Comparison of ENCODE assay signal across 1 cellular context in the genomic region with DNA sequence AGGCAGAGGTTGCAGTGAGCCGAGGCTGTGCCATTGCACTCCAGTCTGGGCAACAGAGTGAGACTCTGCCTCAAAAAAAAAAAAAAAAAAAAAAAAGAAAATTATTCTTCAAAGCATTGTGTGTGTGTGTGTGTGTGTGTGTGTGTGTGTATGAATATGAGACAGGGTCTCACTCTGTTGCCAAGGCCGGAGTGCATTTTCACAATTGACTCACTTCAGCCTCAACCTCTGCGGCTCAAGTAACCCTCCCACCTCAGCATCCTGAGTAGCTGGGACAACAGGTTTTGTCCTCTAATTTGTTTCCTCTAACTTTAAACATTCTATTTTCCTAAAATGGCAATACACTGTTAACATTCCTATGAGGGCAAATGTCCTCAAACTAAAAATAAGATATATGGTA.
TF ChIP-seq lines count a peak whose summit lies in the region.

No MANE protein-coding gene starts in this region.

TF ChIP-seq in SK-N-SH, 30 proteins besides CTCF, POLR2A, EP300 and RAD21 (continued from another document):
- TF ChIP-seq, protein P1, sequence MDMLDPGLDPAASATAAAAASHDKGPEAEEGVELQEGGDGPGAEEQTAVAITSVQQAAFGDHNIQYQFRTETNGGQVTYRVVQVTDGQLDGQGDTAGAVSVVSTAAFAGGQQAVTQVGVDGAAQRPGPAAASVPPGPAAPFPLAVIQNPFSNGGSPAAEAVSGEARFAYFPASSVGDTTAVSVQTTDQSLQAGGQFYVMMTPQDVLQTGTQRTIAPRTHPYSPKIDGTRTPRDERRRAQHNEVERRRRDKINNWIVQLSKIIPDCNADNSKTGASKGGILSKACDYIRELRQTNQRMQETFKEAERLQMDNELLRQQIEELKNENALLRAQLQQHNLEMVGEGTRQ (IDR thresholded peaks at IDR 0.05; ENCODE audit: borderline replicate concordance, low read depth, low read length), result no peak
